In the genomic region with DNA sequence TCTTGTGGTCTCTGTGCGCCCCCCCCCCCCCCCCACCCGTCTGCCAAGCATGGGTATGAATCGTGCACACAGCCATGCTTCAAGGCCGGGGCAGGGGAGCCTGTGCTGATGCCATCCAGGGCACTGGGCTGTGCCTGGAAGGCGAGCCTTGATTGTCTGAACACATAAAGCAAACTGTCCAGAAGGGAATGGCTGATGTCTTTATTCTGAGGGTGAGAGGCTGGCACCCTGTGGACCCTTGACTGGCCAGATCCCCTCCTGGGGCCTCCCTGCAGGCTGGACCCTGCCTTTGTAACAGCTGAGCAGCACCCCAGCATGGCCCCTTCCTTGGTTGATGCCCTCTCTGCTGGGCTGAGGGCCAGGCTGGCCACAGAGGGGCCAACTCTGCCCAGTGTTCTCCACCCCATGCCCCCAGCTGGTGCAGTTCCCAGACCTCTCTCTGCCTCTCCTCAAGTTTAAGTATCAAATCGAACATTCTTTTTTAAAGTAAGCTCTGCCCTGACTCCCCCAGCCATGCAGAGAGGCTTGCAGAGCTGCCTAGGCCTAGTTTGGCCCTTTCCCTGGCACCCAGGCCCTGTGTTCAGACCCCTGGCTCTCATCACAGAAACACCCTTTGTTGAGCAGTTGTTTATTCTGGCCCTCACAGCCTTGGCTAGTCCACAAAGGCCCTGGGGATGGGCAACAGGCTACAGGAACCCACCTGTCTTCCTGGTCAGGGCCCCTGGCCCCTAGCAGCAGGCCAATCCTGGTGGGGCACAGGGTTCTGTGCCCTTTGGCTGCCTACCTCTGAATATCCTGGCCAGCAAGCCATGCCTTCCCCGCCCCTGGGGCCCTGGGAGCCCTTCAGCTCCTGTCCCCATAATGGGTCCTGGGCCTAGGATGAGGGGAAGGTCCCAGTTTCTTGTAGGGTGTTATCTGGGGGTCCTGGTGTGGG, we compare ENCODE assay signal across 12 cellular contexts. TPM values are rescaled to one million over a fixed set of nuclear protein-coding genes. Genes with fewer than 3 reads are reported as not detected.
A peak's percentile ranks its signal among the peaks of the same experiment; 100 is the strongest.
DNase-seq lines count a peak whose midpoint lies in the region; ATAC-seq and TF ChIP-seq lines count a peak whose summit lies in the region.
"Had no signal": no experiment of that assay in that cellular context is flagged by ENCODE, and none has a peak within 500 bp of the region (broad histone marks: within the 10 kb centered on the region; RNA-seq: fewer than 3 reads in every experiment).

No MANE protein-coding gene starts in this region.

- no peaks in the 10 kb centered on the region for H3K9me3 ChIP-seq in SK-N-SH
- no peaks in the 10 kb centered on the region for H3K9me3 ChIP-seq in OCI-LY7 (ENCODE audit: low read length)
- H3K9me3 ChIP-seq: suprapubic skin had no signal

- ATAC-seq in SK-N-SH treated with all-trans-retinoic acid at 6 μM for 48 hours (no peak), omental fat pad (ENCODE audit: low FRiP score) (no peak)

- TF ChIP-seq EP300 in SK-N-SH (IDR thresholded peaks at IDR 0.05; ENCODE audit: borderline replicate concordance in 1 of 2, low read depth in 1 of 2, low read length in 1 of 2), result no peak

- H2AFZ ChIP-seq in SK-N-SH (ENCODE audit: low read depth) (no peak overlapping the region), OCI-LY7 (ENCODE audit: low read length) (no peak overlapping the region)

- 81% methylated on average over 2 of the region's 7 CpGs for WGBS in SK-N-SH (ENCODE audit: low lambda C conversion rate)

- H3K9me3 Mint-ChIP-seq in chondrocyte (ENCODE audit: low read depth) (no peaks in the 10 kb centered on the region), osteocyte (ENCODE audit: unreplicated experiment) (no peaks in the 10 kb centered on the region)

- H3K27ac Mint-ChIP-seq in chondrocyte (ENCODE audit: unreplicated experiment) (peak overlapping the region; percentile 73), osteocyte (ENCODE audit: unreplicated experiment) (peak overlapping the region; percentile 10)

- H3K27me3 Mint-ChIP-seq in chondrocyte (ENCODE audit: low read depth) (no peaks in the 10 kb centered on the region), osteocyte (ENCODE audit: unreplicated experiment) (no peaks in the 10 kb centered on the region)

- in situ Hi-C loops in GM13976 (cut with MboI; ENCODE audit: low sequenced_read_pairs, unreplicated experiment), result no loop called here

- no peak overlapping the region for H3K4me3 ChIP-seq in SK-N-SH (ENCODE audit: low read depth in 2 of 2, low read length in 1 of 2)
- no peak overlapping the region for H3K4me3 ChIP-seq in OCI-LY7 (ENCODE audit: low read depth, low read length, poor library complexity, severe bottlenecking)
- H3K4me3 ChIP-seq: suprapubic skin had no signal

- DNase-seq in SK-N-SH, result no peak
- no peak for DNase-seq in OCI-LY7 (ENCODE audit: low spot score)
- DNase-seq in chondrocyte (ENCODE audit: low spot score), result peak; percentile 59
- no peak for DNase-seq in osteocyte (ENCODE audit: extremely low spot score, unreplicated experiment)
- no peak for DNase-seq in GM13976 (ENCODE audit: low spot score)
- no peak for DNase-seq in omental fat pad (ENCODE audit: low spot score)
- no peak for DNase-seq in activated gamma-delta T cell treated with Interleukin-2 at 50 U/mL for 16 hours
- DNase-seq: GDM1, NCI-H1092 had no signal

- H3K36me3 Mint-ChIP-seq in chondrocyte (ENCODE audit: low read depth), result peaks cover 17% of the 10 kb centered on the region
- H3K36me3 Mint-ChIP-seq in osteocyte (ENCODE audit: unreplicated experiment), result peaks cover 30% of the 10 kb centered on the region

- H3K9me2 ChIP-seq in SK-N-SH (no peaks in the 10 kb centered on the region), OCI-LY7 (ENCODE audit: insufficient read depth, low read length) (no peaks in the 10 kb centered on the region)

- no TSS peak for BruUV-seq in OCI-LY7 (replicated peaks; lab: Mats Ljungman, UMichigan)

- intact Hi-C loops in OCI-LY7 (cut with micrococcal nuclease; ENCODE audit: unreplicated experiment), result loop anchor here (1.0 kb wide), 1 partner anchor 142 kb away; no protein-coding TSS in a partner anchor

- H3K9ac ChIP-seq in SK-N-SH, result no peak overlapping the region

- peaks cover 16% of the 10 kb centered on the region for H3K4me1 Mint-ChIP-seq in chondrocyte (ENCODE audit: low read depth)
- H3K4me1 Mint-ChIP-seq in osteocyte (ENCODE audit: unreplicated experiment), result peaks cover 4% of the 10 kb centered on the region

- H3K4me1 ChIP-seq in SK-N-SH (ENCODE audit: control insufficient read depth in 1 of 2, insufficient read depth in 2 of 2, low read depth in 1 of 2, low read length in 1 of 2), result peaks cover 7 to 14% of the 10 kb centered on the region in 2 experiments; a peak in 1 of 4 replicates
- H3K4me1 ChIP-seq in OCI-LY7 (ENCODE audit: insufficient read depth, low read length, poor library complexity, severe bottlenecking), result peaks cover 32% of the 10 kb centered on the region

- no peak overlapping the region; a peak in 1 of 4 replicates for H3K27ac ChIP-seq in SK-N-SH (ENCODE audit: low read depth in 2 of 2, low read length in 1 of 2)
- peak overlapping the region; percentile 84 for H3K27ac ChIP-seq in OCI-LY7 (ENCODE audit: low read depth, low read length, poor library complexity, severe bottlenecking)
- H3K27ac ChIP-seq: epithelial cell of prostate, suprapubic skin had no signal

- H3K4me2 ChIP-seq in SK-N-SH (no peak overlapping the region), OCI-LY7 (ENCODE audit: low read length) (peak overlapping the region; percentile 33; the same call in 1 of the 2 replicates)

- TF ChIP-seq CTCF in SK-N-SH (IDR thresholded peaks at IDR 0.05) (no peak), OCI-LY7 (conservative IDR thresholded peaks at IDR 0.05; ENCODE audit: low read length) (no peak), chondrocyte (IDR thresholded peaks at IDR 0.05) (no peak), osteocyte (IDR thresholded peaks at IDR 0.05) (no peak), GM13976 (IDR thresholded peaks at IDR 0.05; ENCODE audit: borderline replicate concordance, control extremely low read depth, extremely low read depth, insufficient read depth, missing control alignments) (no peak), omental fat pad (IDR thresholded peaks at IDR 0.05) (no peak)

- CTCF ChIA-PET in SK-N-SH (lab: Yijun Ruan, JAX) (interaction anchor here (0.7 to 2.3 kb wide), 10 partner anchors 10 to 153 kb away, joined by 3 to 10 read pairs (median 3); no protein-coding TSS in a partner anchor), OCI-LY7 (lab: Charles Lee; ENCODE audit: unreplicated experiment) (no interaction called here)

- H3K36me3 ChIP-seq in SK-N-SH (replicated peaks in 1 of 2; ENCODE audit: control insufficient read depth in 1 of 2, insufficient read depth in 2 of 2, low read length in 1 of 2) (peaks cover 21 to 84% of the 10 kb centered on the region in 2 experiments), OCI-LY7 (ENCODE audit: insufficient read depth, low read length) (peaks cover 90% of the 10 kb centered on the region)

- H4K20me1 ChIP-seq in SK-N-SH (ENCODE audit: insufficient read depth), result 0 out of 2 replicates have a peak, but pooled peaks cover 8% of the 10 kb centered on the region
- H4K20me1 ChIP-seq in OCI-LY7 (ENCODE audit: insufficient read depth, low read length), result no peaks in the 10 kb centered on the region

- no peak overlapping the region for H3K4me3 Mint-ChIP-seq in chondrocyte (ENCODE audit: unreplicated experiment)
- H3K4me3 Mint-ChIP-seq in osteocyte (ENCODE audit: unreplicated experiment), result no peak overlapping the region

- POLR2A ChIA-PET in SK-N-SH (lab: Yijun Ruan, JAX), result no interaction called here
- POLR2A ChIA-PET in OCI-LY7 (lab: Charles Lee), result no interaction called here

- H3K79me2 ChIP-seq in SK-N-SH (ENCODE audit: insufficient read depth) (peaks cover 27% of the 10 kb centered on the region), OCI-LY7 (ENCODE audit: insufficient read depth, low read depth, low read length) (peaks cover 20% of the 10 kb centered on the region; the same call in 1 of the 2 replicates)

- TF ChIP-seq RAD21 in SK-N-SH (IDR thresholded peaks at IDR 0.05; ENCODE audit: low read length), result no peak

- no peaks in the 10 kb centered on the region for H3K27me3 ChIP-seq in SK-N-SH (ENCODE audit: insufficient read depth)
- H3K27me3 ChIP-seq: suprapubic skin had no signal

- peaks cover 16% of the 10 kb centered on the region for H3F3A ChIP-seq in SK-N-SH (replicated peaks; ENCODE audit: insufficient read depth)

RNA-seq across cellular contexts. Expression of a gene that starts 3.9 kb away (rescaled TPM):
- 288 and 502 TPM in 2 replicates for polyA plus RNA-seq in SK-N-SH (2012; rRNA removed)
- polyA plus RNA-seq in SK-N-SH (2012; cell fraction: cytosol; rRNA removed), result 421 and 483 TPM in 2 replicates
- polyA plus RNA-seq in SK-N-SH (2012; cell fraction: nucleus; rRNA removed), result 259 and 349 TPM in 2 replicates
- total RNA-seq in OCI-LY7 (2014; rRNA removed; shearing (Covaris generic)), result 570 and 652 TPM in 2 replicates
- total RNA-seq in OCI-LY7 (2022) (398 and 406 TPM in 2 replicates), chondrocyte (79.5 to 122 TPM (median 82.1 TPM) in 3 replicates), osteocyte (97.0 and 104 TPM in 2 replicates), omental fat pad (100 to 1,000 TPM; 146 to 285 (median 159) TPM)

RNA-seq across cellular contexts. Expression of a gene that starts 5.1 kb away (rescaled TPM):
- polyA plus RNA-seq in SK-N-SH (2012; rRNA removed), result 54.6 and 73.1 TPM in 2 replicates
- 7.9 and 12.8 TPM in 2 replicates for polyA plus RNA-seq in SK-N-SH (2012; cell fraction: cytosol; rRNA removed)
- 409 and 434 TPM in 2 replicates for polyA plus RNA-seq in SK-N-SH (2012; cell fraction: nucleus; rRNA removed)
- total RNA-seq in OCI-LY7 (2014; rRNA removed; shearing (Covaris generic)), result 118 and 126 TPM in 2 replicates
- 97.5 and 104 TPM in 2 replicates for total RNA-seq in OCI-LY7 (2022)
- 45.8 to 66.1 TPM (median 49.3 TPM) in 3 replicates for total RNA-seq in chondrocyte
- total RNA-seq in osteocyte, result 60.8 and 62.9 TPM in 2 replicates
- total RNA-seq in omental fat pad, result 10 to 100 TPM; 32.4 to 58.5 (median 49.0) TPM

RNA-seq across cellular contexts. Expression of a gene that starts 19.6 kb away (rescaled TPM):
- 36.5 and 65.3 TPM in 2 replicates for polyA plus RNA-seq in SK-N-SH (2012; rRNA removed)
- 21.9 and 35.0 TPM in 2 replicates for polyA plus RNA-seq in SK-N-SH (2012; cell fraction: cytosol; rRNA removed)
- 436 and 508 TPM in 2 replicates for polyA plus RNA-seq in SK-N-SH (2012; cell fraction: nucleus; rRNA removed)
- 1.8 and 2.3 TPM in 2 replicates for total RNA-seq in OCI-LY7 (2014; rRNA removed; shearing (Covaris generic))
- total RNA-seq in OCI-LY7 (2022) (9.6 and 16.7 TPM in 2 replicates), chondrocyte (94.2 to 100 TPM (median 95.2 TPM) in 3 replicates), osteocyte (102 and 108 TPM in 2 replicates), omental fat pad (10 to 100 TPM in 3 of 4 donors, 1 to 10 TPM in 1; 9.5 to 23.3 (median 16.4) TPM)

RNA-seq across cellular contexts. Expression of a gene that starts 31.9 kb away (rescaled TPM):
- 23.9 and 26.5 TPM in 2 replicates for polyA plus RNA-seq in SK-N-SH (2012; rRNA removed)
- polyA plus RNA-seq in SK-N-SH (2012; cell fraction: cytosol; rRNA removed), result 15.0 and 15.8 TPM in 2 replicates
- polyA plus RNA-seq in SK-N-SH (2012; cell fraction: nucleus; rRNA removed), result 107 and 117 TPM in 2 replicates
- total RNA-seq in OCI-LY7 (2014; rRNA removed; shearing (Covaris generic)), result 49.5 and 53.4 TPM in 2 replicates
- total RNA-seq in OCI-LY7 (2022) (68.2 and 75.6 TPM in 2 replicates), chondrocyte (30.2 to 38.1 TPM (median 32.5 TPM) in 3 replicates), osteocyte (44.0 and 45.1 TPM in 2 replicates), omental fat pad (10 to 100 TPM; 16.9 to 33.5 (median 24.1) TPM)

RNA-seq across cellular contexts. Expression of a gene that starts 38.9 kb away (rescaled TPM):
- polyA plus RNA-seq in SK-N-SH (2012; rRNA removed), result 21.1 and 24.0 TPM in 2 replicates
- polyA plus RNA-seq in SK-N-SH (2012; cell fraction: cytosol; rRNA removed), result 4.4 and 6.7 TPM in 2 replicates
- polyA plus RNA-seq in SK-N-SH (2012; cell fraction: nucleus; rRNA removed), result 141 and 175 TPM in 2 replicates
- total RNA-seq in OCI-LY7 (2014; rRNA removed; shearing (Covaris generic)), result not detected in 2 replicates
- not detected in 2 replicates for total RNA-seq in OCI-LY7 (2022)
- 0.36 to 5.4 TPM (median 5.3 TPM) in 3 replicates for total RNA-seq in chondrocyte
- total RNA-seq in osteocyte, result 0.56 and 1.6 TPM in 2 replicates
- 1 to 10 TPM in 1 of 4 donors, under 1 TPM in 2, not detected in 1; 0.28 to 1.8 (median 0.56) TPM for total RNA-seq in omental fat pad
